Comparison of ENCODE assay signal across 1 cellular context in the genomic region with DNA sequence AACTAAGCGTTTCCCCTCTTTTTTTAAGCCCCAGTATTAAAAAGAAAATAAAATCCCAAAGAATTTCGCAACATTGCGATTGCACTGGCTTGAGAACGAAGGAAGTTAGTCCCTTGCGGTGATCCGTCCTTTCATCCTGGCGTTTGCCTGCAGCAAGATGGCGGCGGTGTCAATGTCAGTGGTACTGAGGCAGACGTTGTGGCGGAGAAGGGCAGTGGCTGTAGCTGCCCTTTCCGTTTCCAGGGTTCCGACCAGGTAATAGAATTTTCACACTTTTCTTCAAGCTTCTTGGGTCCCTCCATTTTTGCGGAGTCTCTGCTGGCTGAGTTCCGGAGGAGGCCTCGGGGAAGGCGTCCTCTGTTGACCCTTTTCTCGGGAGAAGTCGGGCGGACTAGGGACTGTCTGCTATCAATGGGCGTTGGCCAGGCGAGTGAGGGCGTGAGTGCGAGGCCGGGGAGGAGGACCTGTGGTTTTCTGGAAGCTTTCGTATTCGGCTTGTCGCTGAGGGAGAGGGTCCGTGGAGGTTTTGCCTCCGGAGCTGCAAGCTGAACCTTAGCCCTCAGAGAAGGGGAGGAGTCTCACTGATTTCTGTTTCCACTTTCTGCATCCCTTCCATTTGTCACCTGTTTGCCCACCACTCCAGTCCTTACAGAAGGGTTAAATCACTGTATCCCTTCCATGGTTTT.
TF ChIP-seq lines count a peak whose summit lies in the region.

A gene (plus strand): TSS at position 134 of the 686 bp plus-strand sequence. CDS start 24 bp downstream, at position 158.

TF ChIP-seq in K562, 482 proteins besides CTCF, POLR2A, EP300 and RAD21 (continued from another document and continues in another):
- TF ChIP-seq, protein P1, sequence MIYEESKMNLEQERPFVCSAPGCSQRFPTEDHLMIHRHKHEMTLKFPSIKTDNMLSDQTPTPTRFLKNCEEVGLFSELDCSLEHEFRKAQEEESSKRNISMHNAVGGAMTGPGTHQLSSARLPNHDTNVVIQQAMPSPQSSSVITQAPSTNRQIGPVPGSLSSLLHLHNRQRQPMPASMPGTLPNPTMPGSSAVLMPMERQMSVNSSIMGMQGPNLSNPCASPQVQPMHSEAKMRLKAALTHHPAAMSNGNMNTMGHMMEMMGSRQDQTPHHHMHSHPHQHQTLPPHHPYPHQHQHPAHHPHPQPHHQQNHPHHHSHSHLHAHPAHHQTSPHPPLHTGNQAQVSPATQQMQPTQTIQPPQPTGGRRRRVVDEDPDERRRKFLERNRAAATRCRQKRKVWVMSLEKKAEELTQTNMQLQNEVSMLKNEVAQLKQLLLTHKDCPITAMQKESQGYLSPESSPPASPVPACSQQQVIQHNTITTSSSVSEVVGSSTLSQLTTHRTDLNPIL (CRISPR knock-in tag; IDR thresholded peaks at IDR 0.05): no peak
- no peak for TF ChIP-seq TAF15 (IDR thresholded peaks at IDR 0.05; ENCODE audit: low read depth, low read length)
- TF ChIP-seq, protein P2, sequence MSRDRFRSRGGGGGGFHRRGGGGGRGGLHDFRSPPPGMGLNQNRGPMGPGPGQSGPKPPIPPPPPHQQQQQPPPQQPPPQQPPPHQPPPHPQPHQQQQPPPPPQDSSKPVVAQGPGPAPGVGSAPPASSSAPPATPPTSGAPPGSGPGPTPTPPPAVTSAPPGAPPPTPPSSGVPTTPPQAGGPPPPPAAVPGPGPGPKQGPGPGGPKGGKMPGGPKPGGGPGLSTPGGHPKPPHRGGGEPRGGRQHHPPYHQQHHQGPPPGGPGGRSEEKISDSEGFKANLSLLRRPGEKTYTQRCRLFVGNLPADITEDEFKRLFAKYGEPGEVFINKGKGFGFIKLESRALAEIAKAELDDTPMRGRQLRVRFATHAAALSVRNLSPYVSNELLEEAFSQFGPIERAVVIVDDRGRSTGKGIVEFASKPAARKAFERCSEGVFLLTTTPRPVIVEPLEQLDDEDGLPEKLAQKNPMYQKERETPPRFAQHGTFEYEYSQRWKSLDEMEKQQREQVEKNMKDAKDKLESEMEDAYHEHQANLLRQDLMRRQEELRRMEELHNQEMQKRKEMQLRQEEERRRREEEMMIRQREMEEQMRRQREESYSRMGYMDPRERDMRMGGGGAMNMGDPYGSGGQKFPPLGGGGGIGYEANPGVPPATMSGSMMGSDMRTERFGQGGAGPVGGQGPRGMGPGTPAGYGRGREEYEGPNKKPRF (IDR thresholded peaks at IDR 0.05; ENCODE audit: low read depth, low read length): no peak
- no peak for TF ChIP-seq MEF2D (tag; conservative IDR thresholded peaks at IDR 0.05; ENCODE audit: low read depth)
- TF ChIP-seq FIP1L1 (IDR thresholded peaks at IDR 0.05; ENCODE audit: low read depth, low read length, poor library complexity, severe bottlenecking): no peak
- TF ChIP-seq CCNT2 (IDR thresholded peaks at IDR 0.05; ENCODE audit: borderline replicate concordance, extremely low read depth, insufficient read length, low read depth, low read length): no peak
- no peak; the same call in 1 of the 2 replicates for TF ChIP-seq ZKSCAN1 (IDR thresholded peaks at IDR 0.05; ENCODE audit: low read depth, low read length)
- TF ChIP-seq, protein P3, sequence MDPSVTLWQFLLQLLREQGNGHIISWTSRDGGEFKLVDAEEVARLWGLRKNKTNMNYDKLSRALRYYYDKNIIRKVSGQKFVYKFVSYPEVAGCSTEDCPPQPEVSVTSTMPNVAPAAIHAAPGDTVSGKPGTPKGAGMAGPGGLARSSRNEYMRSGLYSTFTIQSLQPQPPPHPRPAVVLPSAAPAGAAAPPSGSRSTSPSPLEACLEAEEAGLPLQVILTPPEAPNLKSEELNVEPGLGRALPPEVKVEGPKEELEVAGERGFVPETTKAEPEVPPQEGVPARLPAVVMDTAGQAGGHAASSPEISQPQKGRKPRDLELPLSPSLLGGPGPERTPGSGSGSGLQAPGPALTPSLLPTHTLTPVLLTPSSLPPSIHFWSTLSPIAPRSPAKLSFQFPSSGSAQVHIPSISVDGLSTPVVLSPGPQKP (CRISPR knock-in tag; IDR thresholded peaks at IDR 0.05): no peak
- no peak for TF ChIP-seq GATAD2A (IDR thresholded peaks at IDR 0.05)
- TF ChIP-seq SREBF2 (CRISPR knock-in tag; IDR thresholded peaks at IDR 0.05): no peak
- no peak for TF ChIP-seq SRSF3 (IDR thresholded peaks at IDR 0.05; ENCODE audit: insufficient read depth, low read length)
- peak; percentile 60; the same call in 1 of the 2 replicates for TF ChIP-seq HDAC8 (tag; IDR thresholded peaks at IDR 0.05)
- TF ChIP-seq POLR3A (IDR thresholded peaks at IDR 0.05; ENCODE audit: borderline replicate concordance, extremely low read depth, insufficient read depth, insufficient read length): no peak
- TF ChIP-seq TCF3 (CRISPR knock-in tag; IDR thresholded peaks at IDR 0.05): no peak; the same call in 1 of the 2 replicates
- TF ChIP-seq, protein P4, sequence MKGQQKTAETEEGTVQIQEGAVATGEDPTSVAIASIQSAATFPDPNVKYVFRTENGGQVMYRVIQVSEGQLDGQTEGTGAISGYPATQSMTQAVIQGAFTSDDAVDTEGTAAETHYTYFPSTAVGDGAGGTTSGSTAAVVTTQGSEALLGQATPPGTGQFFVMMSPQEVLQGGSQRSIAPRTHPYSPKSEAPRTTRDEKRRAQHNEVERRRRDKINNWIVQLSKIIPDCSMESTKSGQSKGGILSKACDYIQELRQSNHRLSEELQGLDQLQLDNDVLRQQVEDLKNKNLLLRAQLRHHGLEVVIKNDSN (CRISPR knock-in tag; IDR thresholded peaks at IDR 0.05): no peak
- TF ChIP-seq, protein P5, sequence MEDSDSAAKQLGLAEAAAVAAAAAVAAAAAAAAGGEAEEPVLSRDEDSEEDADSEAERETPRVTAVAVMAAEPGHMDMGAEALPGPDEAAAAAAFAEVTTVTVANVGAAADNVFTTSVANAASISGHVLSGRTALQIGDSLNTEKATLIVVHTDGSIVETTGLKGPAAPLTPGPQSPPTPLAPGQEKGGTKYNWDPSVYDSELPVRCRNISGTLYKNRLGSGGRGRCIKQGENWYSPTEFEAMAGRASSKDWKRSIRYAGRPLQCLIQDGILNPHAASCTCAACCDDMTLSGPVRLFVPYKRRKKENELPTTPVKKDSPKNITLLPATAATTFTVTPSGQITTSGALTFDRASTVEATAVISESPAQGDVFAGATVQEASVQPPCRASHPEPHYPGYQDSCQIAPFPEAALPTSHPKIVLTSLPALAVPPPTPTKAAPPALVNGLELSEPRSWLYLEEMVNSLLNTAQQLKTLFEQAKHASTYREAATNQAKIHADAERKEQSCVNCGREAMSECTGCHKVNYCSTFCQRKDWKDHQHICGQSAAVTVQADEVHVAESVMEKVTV (CRISPR knock-in tag; IDR thresholded peaks at IDR 0.05): no peak
- peak; percentile 99 for TF ChIP-seq TAF7 (tag; IDR thresholded peaks at IDR 0.05)
- TF ChIP-seq LARP7 (IDR thresholded peaks at IDR 0.05): no peak
- TF ChIP-seq, protein P6, sequence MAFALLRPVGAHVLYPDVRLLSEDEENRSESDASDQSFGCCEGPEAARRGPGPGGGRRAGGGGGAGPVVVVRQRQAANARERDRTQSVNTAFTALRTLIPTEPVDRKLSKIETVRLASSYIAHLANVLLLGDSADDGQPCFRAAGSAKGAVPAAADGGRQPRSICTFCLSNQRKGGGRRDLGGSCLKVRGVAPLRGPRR (CRISPR knock-in tag; IDR thresholded peaks at IDR 0.05): no peak
- TF ChIP-seq RAD51 (IDR thresholded peaks at IDR 0.05; ENCODE audit: borderline replicate concordance, low read depth): peak; percentile 11; the same call in 1 of the 2 replicates
- no peak for TF ChIP-seq CHCHD3 (CRISPR knock-in tag; IDR thresholded peaks at IDR 0.05)
- TF ChIP-seq CCAR2 (IDR thresholded peaks at IDR 0.05; ENCODE audit: low read depth, low read length): no peak
- TF ChIP-seq LCOR (CRISPR knock-in tag; IDR thresholded peaks at IDR 0.05): peak; percentile 52; the same call in 1 of the 2 replicates
- no peak for TF ChIP-seq ZNF324 (CRISPR knock-in tag; IDR thresholded peaks at IDR 0.05)
- TF ChIP-seq CSDE1 (IDR thresholded peaks at IDR 0.05): peak in 1 of 2 experiments; percentile 15; a peak in 1 of 4 replicates
- TF ChIP-seq, protein P7, sequence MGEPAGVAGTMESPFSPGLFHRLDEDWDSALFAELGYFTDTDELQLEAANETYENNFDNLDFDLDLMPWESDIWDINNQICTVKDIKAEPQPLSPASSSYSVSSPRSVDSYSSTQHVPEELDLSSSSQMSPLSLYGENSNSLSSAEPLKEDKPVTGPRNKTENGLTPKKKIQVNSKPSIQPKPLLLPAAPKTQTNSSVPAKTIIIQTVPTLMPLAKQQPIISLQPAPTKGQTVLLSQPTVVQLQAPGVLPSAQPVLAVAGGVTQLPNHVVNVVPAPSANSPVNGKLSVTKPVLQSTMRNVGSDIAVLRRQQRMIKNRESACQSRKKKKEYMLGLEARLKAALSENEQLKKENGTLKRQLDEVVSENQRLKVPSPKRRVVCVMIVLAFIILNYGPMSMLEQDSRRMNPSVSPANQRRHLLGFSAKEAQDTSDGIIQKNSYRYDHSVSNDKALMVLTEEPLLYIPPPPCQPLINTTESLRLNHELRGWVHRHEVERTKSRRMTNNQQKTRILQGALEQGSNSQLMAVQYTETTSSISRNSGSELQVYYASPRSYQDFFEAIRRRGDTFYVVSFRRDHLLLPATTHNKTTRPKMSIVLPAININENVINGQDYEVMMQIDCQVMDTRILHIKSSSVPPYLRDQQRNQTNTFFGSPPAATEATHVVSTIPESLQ (CRISPR knock-in tag; IDR thresholded peaks at IDR 0.05): 0 out of 2 replicates have a peak, but pooled peaks have one; percentile 45
- TF ChIP-seq SETDB1 (IDR thresholded peaks at IDR 0.05; ENCODE audit: low read length): no peak
- TF ChIP-seq, protein P8, sequence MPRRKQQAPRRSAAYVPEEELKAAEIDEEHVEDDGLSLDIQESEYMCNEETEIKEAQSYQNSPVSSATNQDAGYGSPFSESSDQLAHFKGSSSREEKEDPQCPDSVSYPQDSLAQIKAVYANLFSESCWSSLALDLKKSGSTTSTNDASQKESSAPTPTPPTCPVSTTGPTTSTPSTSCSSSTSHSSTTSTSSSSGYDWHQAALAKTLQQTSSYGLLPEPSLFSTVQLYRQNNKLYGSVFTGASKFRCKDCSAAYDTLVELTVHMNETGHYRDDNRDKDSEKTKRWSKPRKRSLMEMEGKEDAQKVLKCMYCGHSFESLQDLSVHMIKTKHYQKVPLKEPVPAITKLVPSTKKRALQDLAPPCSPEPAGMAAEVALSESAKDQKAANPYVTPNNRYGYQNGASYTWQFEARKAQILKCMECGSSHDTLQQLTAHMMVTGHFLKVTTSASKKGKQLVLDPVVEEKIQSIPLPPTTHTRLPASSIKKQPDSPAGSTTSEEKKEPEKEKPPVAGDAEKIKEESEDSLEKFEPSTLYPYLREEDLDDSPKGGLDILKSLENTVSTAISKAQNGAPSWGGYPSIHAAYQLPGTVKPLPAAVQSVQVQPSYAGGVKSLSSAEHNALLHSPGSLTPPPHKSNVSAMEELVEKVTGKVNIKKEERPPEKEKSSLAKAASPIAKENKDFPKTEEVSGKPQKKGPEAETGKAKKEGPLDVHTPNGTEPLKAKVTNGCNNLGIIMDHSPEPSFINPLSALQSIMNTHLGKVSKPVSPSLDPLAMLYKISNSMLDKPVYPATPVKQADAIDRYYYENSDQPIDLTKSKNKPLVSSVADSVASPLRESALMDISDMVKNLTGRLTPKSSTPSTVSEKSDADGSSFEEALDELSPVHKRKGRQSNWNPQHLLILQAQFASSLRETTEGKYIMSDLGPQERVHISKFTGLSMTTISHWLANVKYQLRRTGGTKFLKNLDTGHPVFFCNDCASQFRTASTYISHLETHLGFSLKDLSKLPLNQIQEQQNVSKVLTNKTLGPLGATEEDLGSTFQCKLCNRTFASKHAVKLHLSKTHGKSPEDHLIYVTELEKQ (CRISPR knock-in tag; IDR thresholded peaks at IDR 0.05): no peak
- TF ChIP-seq NONO (IDR thresholded peaks at IDR 0.05; ENCODE audit: low read depth in 2 of 2, low read length in 1 of 2): no peak; a peak in 1 of 4 replicates
- TF ChIP-seq, protein P9, sequence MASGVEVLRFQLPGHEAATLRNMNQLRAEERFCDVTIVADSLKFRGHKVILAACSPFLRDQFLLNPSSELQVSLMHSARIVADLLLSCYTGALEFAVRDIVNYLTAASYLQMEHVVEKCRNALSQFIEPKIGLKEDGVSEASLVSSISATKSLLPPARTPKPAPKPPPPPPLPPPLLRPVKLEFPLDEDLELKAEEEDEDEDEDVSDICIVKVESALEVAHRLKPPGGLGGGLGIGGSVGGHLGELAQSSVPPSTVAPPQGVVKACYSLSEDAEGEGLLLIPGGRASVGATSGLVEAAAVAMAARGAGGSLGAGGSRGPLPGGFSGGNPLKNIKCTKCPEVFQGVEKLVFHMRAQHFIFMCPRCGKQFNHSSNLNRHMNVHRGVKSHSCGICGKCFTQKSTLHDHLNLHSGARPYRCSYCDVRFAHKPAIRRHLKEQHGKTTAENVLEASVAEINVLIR (CRISPR knock-in tag; IDR thresholded peaks at IDR 0.05): no peak
- no peak for TF ChIP-seq ZNF695 (CRISPR knock-in tag; IDR thresholded peaks at IDR 0.05)
- TF ChIP-seq KDM4B (IDR thresholded peaks at IDR 0.05; ENCODE audit: borderline replicate concordance in 2 of 2, low read depth in 1 of 2): no peak; a peak in 1 of 4 replicates
- peak; percentile 100 for TF ChIP-seq CEBPB (tag; IDR thresholded peaks at IDR 0.05)
- TF ChIP-seq SP2 (IDR thresholded peaks at IDR 0.05; ENCODE audit: extremely low read depth, low read depth, low read length, poor library complexity, severe bottlenecking): no peak
- TF ChIP-seq OTX1 (CRISPR knock-in tag; IDR thresholded peaks at IDR 0.05): 0 out of 2 replicates have a peak, but pooled peaks have one; percentile 54
- TF ChIP-seq ZNF175 (CRISPR knock-in tag; IDR thresholded peaks at IDR 0.05; ENCODE audit: low read depth): no peak
- no peak for TF ChIP-seq PTRF (tag; IDR thresholded peaks at IDR 0.05)
- no peak for TF ChIP-seq THRAP3 (IDR thresholded peaks at IDR 0.05; ENCODE audit: borderline replicate concordance)
- no peak for TF ChIP-seq ZNF778 (CRISPR knock-in tag; IDR thresholded peaks at IDR 0.05)
- no peak for TF ChIP-seq HMGN3 (IDR thresholded peaks at IDR 0.05; ENCODE audit: borderline replicate concordance, extremely low read depth, insufficient read length, low read depth, low read length)
- no peak for TF ChIP-seq KHSRP (IDR thresholded peaks at IDR 0.05)
- TF ChIP-seq ZNF263 (CRISPR knock-in tag; IDR thresholded peaks at IDR 0.05; ENCODE audit: borderline replicate concordance): peak; percentile 37; the same call in 1 of the 2 replicates
- no peak for TF ChIP-seq ZNF445 (CRISPR knock-in tag; IDR thresholded peaks at IDR 0.05; ENCODE audit: low read depth)
- no peak for TF ChIP-seq EWSR1 (IDR thresholded peaks at IDR 0.05; ENCODE audit: borderline replicate concordance, low read depth, partially characterized antibody)
- TF ChIP-seq SMAD3 (CRISPR knock-in tag; conservative IDR thresholded peaks at IDR 0.05): 0 out of 2 replicates have a peak, but pooled peaks have one; percentile 41
- TF ChIP-seq, protein P10, sequence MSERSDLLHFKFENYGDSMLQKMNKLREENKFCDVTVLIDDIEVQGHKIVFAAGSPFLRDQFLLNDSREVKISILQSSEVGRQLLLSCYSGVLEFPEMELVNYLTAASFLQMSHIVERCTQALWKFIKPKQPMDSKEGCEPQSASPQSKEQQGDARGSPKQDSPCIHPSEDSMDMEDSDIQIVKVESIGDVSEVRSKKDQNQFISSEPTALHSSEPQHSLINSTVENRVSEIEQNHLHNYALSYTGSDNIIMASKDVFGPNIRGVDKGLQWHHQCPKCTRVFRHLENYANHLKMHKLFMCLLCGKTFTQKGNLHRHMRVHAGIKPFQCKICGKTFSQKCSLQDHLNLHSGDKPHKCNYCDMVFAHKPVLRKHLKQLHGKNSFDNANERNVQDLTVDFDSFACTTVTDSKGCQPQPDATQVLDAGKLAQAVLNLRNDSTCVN (CRISPR knock-in tag; IDR thresholded peaks at IDR 0.05): peak; percentile 83; the same call in 1 of the 2 replicates
